Comparison of ENCODE assay signal across 28 cellular contexts in the genomic region with DNA sequence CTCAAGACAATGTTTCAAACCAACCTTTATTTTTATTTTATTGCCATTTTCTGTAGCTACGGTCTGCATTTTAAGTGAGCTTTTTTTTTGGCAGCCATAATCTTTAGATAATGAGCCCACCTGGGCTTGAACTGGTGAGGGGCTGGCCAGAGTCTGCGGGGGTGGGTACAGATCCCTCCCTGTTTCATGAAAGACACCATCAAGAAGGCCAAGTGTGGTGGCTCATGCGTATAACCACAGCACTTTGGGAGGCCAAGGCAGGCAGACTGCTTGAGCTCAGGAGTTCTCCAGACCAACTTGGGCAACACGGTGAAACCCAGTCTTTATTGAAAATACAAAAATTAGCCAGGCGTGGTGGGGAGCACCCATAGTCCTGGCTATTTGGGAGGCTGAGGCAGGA.
"Had no signal": no experiment of that assay in that cellular context is flagged by ENCODE, and none has a peak within 500 bp of the region (broad histone marks: within the 10 kb centered on the region; RNA-seq: fewer than 3 reads in every experiment).

No MANE protein-coding gene starts in this region.

- H3K27ac ChIP-seq: left ventricle myocardium inferior, pancreas, prostate gland, skin epidermis, stomach, testis, thyroid gland, transverse colon, upper lobe of left lung, vagina had no signal

- FAIRE-seq: pancreas had no signal

- H3K4me3 Mint-ChIP-seq: nephron; neural crest cell; stimulated activated naive B cell treated with anti-CD40 and anti-IgM and Interleukin-4, amounts not matched to agents 10 μg/mL and 1 μg/mL and 100 μg/mL, for 72 hours had no signal

- DNase-seq: islet precursor cell; left ventricle myocardium inferior; mesendoderm; midbrain; mucosa of descending colon; nucleus accumbens; pancreas; posterior cingulate gyrus; retina; right cardiac atrium; stimulated activated CD4-positive, alpha-beta T cell treated with anti-CD3 and anti-CD28 coated beads, Interleukin-12 subunit alpha, Interleukin-12 subunit beta, amount 100 ng/mL, for 4 hours; stimulated activated CD4-positive, alpha-beta T cell treated with anti-CD3 and anti-CD28 coated beads, Interleukin-2, amount 100 ng/mL, for 24 hours; stimulated activated CD4-positive, alpha-beta T cell treated with anti-CD3 and anti-CD28 coated beads, Interleukin-4, amount 100 ng/mL, for 1 hour; stimulated activated naive B cell treated with anti-CD40 and anti-IgM and Interleukin-4, amounts not matched to agents 10 μg/mL and 1 μg/mL and 100 μg/mL, for 72 hours; stimulated activated naive CD8-positive, alpha-beta T cell treated with anti-CD3 and anti-CD28 coated beads, Interleukin-15, Interleukin-2, amounts not matched to agents 100 U/mL and 50 U/mL, for 24 hours; stomach; testis; thyroid gland; transverse colon; upper lobe of left lung had no signal

- H3K27me3 Mint-ChIP-seq: naive thymus-derived CD8-positive, alpha-beta T cell; stimulated activated naive B cell treated with anti-CD40 and anti-IgM and Interleukin-4, amounts not matched to agents 10 μg/mL and 1 μg/mL and 100 μg/mL, for 72 hours had no signal

- H3K4me3 ChIP-seq: left ventricle myocardium inferior, lung, mucosa of descending colon, pancreas, prostate gland, skin epidermis, stomach, testis, thyroid gland, transverse colon, upper lobe of left lung, vagina had no signal

- ATAC-seq: mucosa of descending colon; pancreas; right cardiac atrium; sciatic nerve; stimulated activated naive B cell treated with anti-CD40 and anti-IgM and Interleukin-4, amounts not matched to agents 10 μg/mL and 1 μg/mL and 100 μg/mL, for 72 hours; stimulated activated naive CD8-positive, alpha-beta T cell treated with anti-CD3 and anti-CD28 coated beads, Interleukin-15, Interleukin-2, amounts not matched to agents 100 U/mL and 50 U/mL, for 24 hours had no signal

- H3K4me1 Mint-ChIP-seq: nephron, neural crest cell had no signal

- H3K9me3 ChIP-seq: left ventricle myocardium inferior, mucosa of descending colon, pancreas, prostate gland, stomach, testis, thyroid gland, transverse colon, upper lobe of left lung, vagina had no signal

- H3K4me1 ChIP-seq: left ventricle myocardium inferior, pancreas, prostate gland, stomach, testis, thyroid gland, transverse colon, upper lobe of left lung, vagina had no signal

- H3K9me3 Mint-ChIP-seq: naive thymus-derived CD8-positive, alpha-beta T cell; nephron; neural crest cell had no signal

- H3K27me3 ChIP-seq: pancreas, stomach, testis, thyroid gland, transverse colon, upper lobe of left lung, vagina had no signal

- H3K27ac Mint-ChIP-seq: nephron; stimulated activated naive B cell treated with anti-CD40 and anti-IgM and Interleukin-4, amounts not matched to agents 10 μg/mL and 1 μg/mL and 100 μg/mL, for 72 hours had no signal

- H3K36me3 ChIP-seq: left ventricle myocardium inferior, pancreas, prostate gland, thyroid gland, transverse colon, vagina had no signal
